Comparison of ENCODE assay signal across 17 cellular contexts in the genomic region with DNA sequence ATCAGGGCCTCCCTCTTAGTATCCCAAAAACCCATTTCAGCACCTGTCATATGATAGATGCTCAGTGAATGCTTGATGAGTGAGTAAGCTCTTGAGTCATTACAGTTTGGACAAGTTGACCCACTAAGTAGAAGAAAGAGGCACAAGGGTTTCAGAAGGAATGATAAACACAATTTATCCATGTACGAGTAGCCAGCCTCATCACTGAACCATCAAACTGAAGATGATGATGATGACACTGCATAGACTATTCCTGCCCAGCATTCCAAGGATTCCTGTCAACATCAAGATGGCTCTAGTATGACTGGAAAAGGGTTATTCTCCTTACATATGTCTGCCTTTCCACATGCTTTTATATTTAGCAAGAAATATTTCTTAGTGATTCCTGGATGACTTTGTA.
DNase-seq lines count a peak whose midpoint lies in the region; TF ChIP-seq lines count a peak whose summit lies in the region.
"Had no signal": no experiment of that assay in that cellular context is flagged by ENCODE, and none has a peak within 500 bp of the region (broad histone marks: within the 10 kb centered on the region; RNA-seq: fewer than 3 reads in every experiment).

No MANE protein-coding gene starts in this region.

- H3K4me3 ChIP-seq in AG10803 (ENCODE audit: low read length) = no peak overlapping the region
- H3K4me3 ChIP-seq: BLaER1 treated with 17β-estradiol and CSF1 and Interleukin-3, amounts not matched to agents 10 nM and 100 nM had no signal

- H3K9me3 Mint-ChIP-seq in mesothelial cell of epicardium = peaks cover 5% of the 10 kb centered on the region

- DNase-seq in AG10803 (ENCODE audit: low read depth) (peak; percentile 11), HS-5 (ENCODE audit: low read depth) (peak; percentile 5), myocyte (ENCODE audit: low read depth) (peak; percentile 5), SIG-M5 (lab: John Stamatoyannopoulos, UW) (no peak), mesothelial cell of epicardium (ENCODE audit: low spot score in 2 of 2, unreplicated experiment in 2 of 2) (no peak)
- no peak for DNase-seq in activated CD4-positive, alpha-beta T cell treated with anti-CD3 and anti-CD28 coated beads, Interleukin-2, amount 50 U/mL, for 1 hour
- DNase-seq: AML-193; BE2C; CD4-positive, alpha-beta T cell; CD8-positive, alpha-beta memory T cell; DMS 273 treated with DMSO at 0.1 percent for 48 hours; DMS79; GF-D8; GOT3; HCEC 1CT had no signal

- H3K4me3 Mint-ChIP-seq in mesothelial cell of epicardium = no peak overlapping the region
- H3K4me3 Mint-ChIP-seq: CD14-positive monocyte; CD4-positive, alpha-beta T cell; CD8-positive, alpha-beta memory T cell had no signal

- no peaks in the 10 kb centered on the region for H3K36me3 Mint-ChIP-seq in mesothelial cell of epicardium
- H3K36me3 Mint-ChIP-seq: CD14-positive monocyte; CD8-positive, alpha-beta memory T cell had no signal

- TF ChIP-seq CTCF in AG10803 (conservative IDR thresholded peaks at IDR 0.05; ENCODE audit: low read length) = no peak
- TF ChIP-seq CTCF in mesothelial cell of epicardium (IDR thresholded peaks at IDR 0.05; ENCODE audit: unreplicated experiment) = no peak

- no peak overlapping the region for H3K27ac Mint-ChIP-seq in mesothelial cell of epicardium
- H3K27ac Mint-ChIP-seq: CD4-positive, alpha-beta T cell; CD8-positive, alpha-beta memory T cell had no signal

- H3K27me3 Mint-ChIP-seq in mesothelial cell of epicardium (ENCODE audit: low read depth) = no peaks in the 10 kb centered on the region
- H3K27me3 Mint-ChIP-seq: CD4-positive, alpha-beta T cell; CD8-positive, alpha-beta memory T cell had no signal

- peaks cover 17% of the 10 kb centered on the region for H3K4me1 Mint-ChIP-seq in mesothelial cell of epicardium
- H3K4me1 Mint-ChIP-seq: CD8-positive, alpha-beta memory T cell had no signal

Comparison
In these comparisons a context has a peak if more than half of its experiments do, and no peak if none do; other contexts are left out.
1. DNase-seq: peak in AG10803 (single experiment), HS-5 (single experiment) and myocyte (single experiment); none in SIG-M5 (single experiment), mesothelial cell of epicardium (0 of 2) and activated CD4-positive, alpha-beta T cell treated with anti-CD3 and anti-CD28 coated beads, Interleukin-2, amount 50 U/mL, for 1 hour (single experiment).